1 cellular context compared by ENCODE assay signal in the genomic region with DNA sequence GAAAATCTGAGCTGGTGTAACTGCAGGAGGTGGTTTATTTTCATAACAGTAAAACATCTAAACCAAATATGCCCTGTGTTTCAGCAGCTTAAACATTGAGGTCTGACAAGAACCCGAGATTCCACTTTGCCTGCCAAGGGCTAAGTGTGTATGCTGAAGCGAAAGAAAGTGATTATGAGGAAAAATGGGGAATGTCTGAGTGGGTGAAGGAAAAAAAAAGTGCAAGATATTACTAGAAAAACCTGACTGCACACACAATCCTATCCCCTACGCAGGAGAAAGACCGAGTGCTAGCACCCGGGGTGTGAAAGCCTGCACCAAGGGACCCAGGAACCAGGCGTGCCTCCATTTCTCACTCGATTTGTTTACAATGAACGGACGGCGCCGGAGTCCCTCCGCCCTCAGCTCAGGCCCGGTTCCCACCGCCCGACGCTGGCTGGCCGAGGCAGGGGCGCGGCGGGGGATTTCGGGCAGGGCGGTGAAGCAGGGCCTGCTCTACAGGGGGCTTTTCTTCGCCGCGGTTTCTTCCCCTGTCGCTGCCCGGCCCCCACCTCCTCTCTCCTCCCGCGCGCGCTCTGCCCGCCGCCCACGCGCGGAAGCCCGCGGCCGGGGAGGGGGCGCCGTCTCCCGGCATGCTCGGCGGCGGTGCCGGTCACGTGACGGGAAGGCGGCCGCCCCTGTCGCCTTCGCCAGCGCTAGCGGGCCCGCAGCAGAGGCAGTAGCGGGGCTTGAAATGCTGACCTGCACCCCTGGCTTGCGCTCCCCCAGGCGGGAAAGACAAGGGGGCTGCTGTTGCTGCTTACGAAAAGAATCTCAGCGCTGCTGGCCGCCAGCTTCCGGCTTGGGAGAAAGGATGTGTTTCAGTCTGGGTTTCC.
TF ChIP-seq lines count a peak whose summit lies in the region.

No MANE protein-coding gene starts in this region.

TF ChIP-seq in H1, 55 proteins besides CTCF, POLR2A, EP300 and RAD21 (continued from another document):
- TF ChIP-seq SIN3A (conservative IDR thresholded peaks at IDR 0.05 in 1 of 2, IDR thresholded peaks at IDR 0.05 in 1 of 2; ENCODE audit: low read depth in 1 of 2, low read length in 2 of 2): no peak
- peak; percentile 40 for TF ChIP-seq POLR2AphosphoS5 (IDR thresholded peaks at IDR 0.05; ENCODE audit: low read depth, low read length)
- TF ChIP-seq HDAC2 (IDR thresholded peaks at IDR 0.05; ENCODE audit: borderline replicate concordance in 1 of 2, low read depth in 2 of 2, low read length in 2 of 2): no peak; a peak in 1 of 4 replicates
- no peak for TF ChIP-seq KDM5A (IDR thresholded peaks at IDR 0.05; ENCODE audit: low read length)
- TF ChIP-seq TAF1 (IDR thresholded peaks at IDR 0.05; ENCODE audit: low read depth, low read length): peak; percentile 66; the same call in 1 of the 2 replicates
- TF ChIP-seq CBX5 (IDR thresholded peaks at IDR 0.05; ENCODE audit: low read depth, low read length): no peak
- TF ChIP-seq SAP30 (IDR thresholded peaks at IDR 0.05; ENCODE audit: insufficient read depth, insufficient replicate concordance, low read length): no peak
- no peak for TF ChIP-seq EZH2 (IDR thresholded peaks at IDR 0.05; ENCODE audit: low read depth, low read length, severe bottlenecking)
- TF ChIP-seq KDM1A (IDR thresholded peaks at IDR 0.05; ENCODE audit: borderline replicate concordance, low read length): 0 out of 2 replicates have a peak, but pooled peaks have one; percentile 45
- TF ChIP-seq RFX5 (IDR thresholded peaks at IDR 0.05; ENCODE audit: borderline replicate concordance, low read depth, low read length): no peak
- TF ChIP-seq SIRT6 (IDR thresholded peaks at IDR 0.05; ENCODE audit: low read length): no peak
- TF ChIP-seq HDAC6 (IDR thresholded peaks at IDR 0.05; ENCODE audit: low read depth, low read length): no peak
- TF ChIP-seq RXRA (IDR thresholded peaks at IDR 0.05; ENCODE audit: insufficient read depth, low read depth, low read length): no peak
- TF ChIP-seq, protein P1, sequence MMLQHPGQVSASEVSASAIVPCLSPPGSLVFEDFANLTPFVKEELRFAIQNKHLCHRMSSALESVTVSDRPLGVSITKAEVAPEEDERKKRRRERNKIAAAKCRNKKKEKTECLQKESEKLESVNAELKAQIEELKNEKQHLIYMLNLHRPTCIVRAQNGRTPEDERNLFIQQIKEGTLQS (IDR thresholded peaks at IDR 0.05; ENCODE audit: insufficient read depth, low read depth, low read length): peak; percentile 79; the same call in 1 of the 2 replicates
- peak; percentile 91 for TF ChIP-seq MAX (IDR thresholded peaks at IDR 0.05)
- TF ChIP-seq ATF2 (IDR thresholded peaks at IDR 0.05; ENCODE audit: low read length): no peak
- TF ChIP-seq CHD7 (IDR thresholded peaks at IDR 0.05; ENCODE audit: insufficient replicate concordance, low read length): no peak
- TF ChIP-seq RBBP5 (IDR thresholded peaks at IDR 0.05; ENCODE audit: borderline replicate concordance, low read depth, low read length): peak; percentile 77
- no peak for TF ChIP-seq BCL11A (IDR thresholded peaks at IDR 0.05; ENCODE audit: low read depth in 2 of 2, low read length in 2 of 2)
- TF ChIP-seq, protein P2, sequence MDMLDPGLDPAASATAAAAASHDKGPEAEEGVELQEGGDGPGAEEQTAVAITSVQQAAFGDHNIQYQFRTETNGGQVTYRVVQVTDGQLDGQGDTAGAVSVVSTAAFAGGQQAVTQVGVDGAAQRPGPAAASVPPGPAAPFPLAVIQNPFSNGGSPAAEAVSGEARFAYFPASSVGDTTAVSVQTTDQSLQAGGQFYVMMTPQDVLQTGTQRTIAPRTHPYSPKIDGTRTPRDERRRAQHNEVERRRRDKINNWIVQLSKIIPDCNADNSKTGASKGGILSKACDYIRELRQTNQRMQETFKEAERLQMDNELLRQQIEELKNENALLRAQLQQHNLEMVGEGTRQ (IDR thresholded peaks at IDR 0.05; ENCODE audit: low read length): peak; percentile 90
- TF ChIP-seq E2F6 (IDR thresholded peaks at IDR 0.05): peak; percentile 72
- no peak for TF ChIP-seq CTBP2 (IDR thresholded peaks at IDR 0.05; ENCODE audit: borderline replicate concordance, insufficient read depth, insufficient read length, low read length)
- no peak for TF ChIP-seq SP1 (IDR thresholded peaks at IDR 0.05; ENCODE audit: low read depth, low read length)
- TF ChIP-seq CREB1 (IDR thresholded peaks at IDR 0.05): no peak
- TF ChIP-seq MAFK (IDR thresholded peaks at IDR 0.05; ENCODE audit: low read depth, low read length): no peak
- no peak for TF ChIP-seq FOSL1 (IDR thresholded peaks at IDR 0.05; ENCODE audit: insufficient read depth, low read depth, low read length)
- no peak for TF ChIP-seq CEBPB (IDR thresholded peaks at IDR 0.05; ENCODE audit: low read depth, low read length)
- TF ChIP-seq POU5F1 (IDR thresholded peaks at IDR 0.05; ENCODE audit: low read depth, low read length): no peak
- peak; percentile 93 for TF ChIP-seq EGR1 (IDR thresholded peaks at IDR 0.05; ENCODE audit: borderline replicate concordance, low read depth, low read length)
- TF ChIP-seq SUZ12 (IDR thresholded peaks at IDR 0.05; ENCODE audit: low read length): no peak
- TF ChIP-seq RNF2 (IDR thresholded peaks at IDR 0.05; ENCODE audit: borderline replicate concordance, low read depth, low read length, missing control alignments, poor library complexity, severe bottlenecking): no peak
- TF ChIP-seq KDM4A (IDR thresholded peaks at IDR 0.05; ENCODE audit: low read depth, low read length, severe bottlenecking): peak; percentile 95
- no peak for TF ChIP-seq JUN (IDR thresholded peaks at IDR 0.05; ENCODE audit: low read depth, low read length)
- TF ChIP-seq ZNF274 (IDR thresholded peaks at IDR 0.05; ENCODE audit: borderline replicate concordance, extremely low read depth, low read length): no peak
- TF ChIP-seq CBX8 (IDR thresholded peaks at IDR 0.05; ENCODE audit: borderline replicate concordance, low read depth, low read length): no peak
- TF ChIP-seq SP4 (IDR thresholded peaks at IDR 0.05; ENCODE audit: low read length): no peak; the same call in 1 of the 2 replicates
